Comparison of ENCODE assay signal across 15 cellular contexts in genomic region chr11:3155691-3156258, GRCh38. TPM values are rescaled to one million over a fixed set of nuclear protein-coding genes. Genes with fewer than 3 reads are reported as not detected.
DNase-seq lines count a peak whose midpoint lies in the region; ATAC-seq, FAIRE-seq and TF ChIP-seq lines count a peak whose summit lies in the region.
"Had no signal": no experiment of that assay in that cellular context is flagged by ENCODE, and none has a peak within 500 bp of the region (broad histone marks: within the 10 kb centered on the region; RNA-seq: fewer than 3 reads in every experiment).

No MANE protein-coding gene starts in this region.

- TF ChIP-seq CTCF in astrocyte (IDR thresholded peaks at IDR 0.05; ENCODE audit: insufficient read depth, low read depth, low read length) (no peak), hepatocyte (IDR thresholded peaks at IDR 0.05; ENCODE audit: poor library complexity) (no peak), gastrocnemius medialis (IDR thresholded peaks at IDR 0.05 in 4 of 5, conservative IDR thresholded peaks at IDR 0.05 in 1 of 5) (no peak)

- H3K9ac ChIP-seq in BLaER1 (no peak overlapping the region), astrocyte (ENCODE audit: low read length) (no peak overlapping the region)

- H4K20me1 ChIP-seq in BLaER1, result peaks cover 97% of the 10 kb centered on the region
- H4K20me1 ChIP-seq in astrocyte (ENCODE audit: insufficient read depth, low read length), result peaks cover 89% of the 10 kb centered on the region
- H4K20me1 ChIP-seq in hepatocyte (ENCODE audit: insufficient read depth, poor library complexity, severe bottlenecking), result peaks cover 9% of the 10 kb centered on the region

- no peak for TF ChIP-seq POLR2A in gastrocnemius medialis (IDR thresholded peaks at IDR 0.05)

- H3K4me1 Mint-ChIP-seq in astrocyte (ENCODE audit: low read depth, unreplicated experiment), result peaks cover 43% of the 10 kb centered on the region

- H3K36me3 ChIP-seq in BLaER1, result peaks cover 3% of the 10 kb centered on the region; the same call in 1 of the 2 replicates
- no peaks in the 10 kb centered on the region for H3K36me3 ChIP-seq in astrocyte (ENCODE audit: insufficient read depth, low read length)
- H3K36me3 ChIP-seq in hepatocyte (replicated peaks; ENCODE audit: insufficient read depth, low read depth), result no peaks in the 10 kb centered on the region
- H3K36me3 ChIP-seq in gastrocnemius medialis, result no peaks in the 10 kb centered on the region
- H3K36me3 ChIP-seq: WERI-Rb-1 had no signal

- 55% methylated on average over 16 of the region's 16 CpGs for WGBS in hepatocyte (ENCODE audit: low lambda C conversion rate, missing lambda C conversion rate)

- intact Hi-C loops in gastrocnemius medialis (cut with DNase I; ENCODE audit: low total_unique reads), result no loop called here

- in situ Hi-C loops in gastrocnemius medialis (cut with MboI; ENCODE audit: low sequenced_read_pairs in 4 of 4), result no loop called here

- H3K27me3 ChIP-seq in BLaER1, result no peaks in the 10 kb centered on the region
- H3K27me3 ChIP-seq in astrocyte (ENCODE audit: insufficient read depth, low read length), result no peaks in the 10 kb centered on the region
- H3K27me3 ChIP-seq in hepatocyte, result peaks cover 11% of the 10 kb centered on the region
- no peaks in the 10 kb centered on the region for H3K27me3 ChIP-seq in gastrocnemius medialis

- H3K4me3 ChIP-seq in BLaER1 (no peak overlapping the region), astrocyte (ENCODE audit: insufficient read depth, low read depth, low read length) (no peak overlapping the region), hepatocyte (no peak overlapping the region), gastrocnemius medialis (peak overlapping the region in 1 of 4 donors; percentile 18)

- FAIRE-seq in astrocyte (lab: Jason Lieb, UNC), result no peak
- FAIRE-seq: endothelial cell of umbilical vein, GM12892 had no signal

- H3K4me3 Mint-ChIP-seq in astrocyte (ENCODE audit: unreplicated experiment), result no peak overlapping the region

- H3K9me3 ChIP-seq in BLaER1, result no peaks in the 10 kb centered on the region
- no peaks in the 10 kb centered on the region for H3K9me3 ChIP-seq in astrocyte (ENCODE audit: insufficient read depth, low read depth, low read length)
- H3K9me3 ChIP-seq in hepatocyte (ENCODE audit: low read depth), result no peaks in the 10 kb centered on the region
- H3K9me3 ChIP-seq in gastrocnemius medialis, result no peaks in the 10 kb centered on the region

- H2AFZ ChIP-seq in astrocyte (ENCODE audit: low read depth, low read length) (no peak overlapping the region), hepatocyte (no peak overlapping the region)

- no peaks in the 10 kb centered on the region for H3K27me3 Mint-ChIP-seq in astrocyte (ENCODE audit: low read depth, unreplicated experiment)

- peak overlapping the region; percentile 95 for H3K4me2 ChIP-seq in BLaER1
- peak overlapping the region; percentile 13 for H3K4me2 ChIP-seq in astrocyte (ENCODE audit: low read length)
- H3K4me2 ChIP-seq in hepatocyte, result peak overlapping the region; percentile 65

- H3K79me2 ChIP-seq in astrocyte (ENCODE audit: insufficient read depth, low read length) (peaks cover 92% of the 10 kb centered on the region), hepatocyte (peaks cover 32% of the 10 kb centered on the region)

- H3K27ac ChIP-seq in BLaER1, result peak overlapping the region; percentile 35
- H3K27ac ChIP-seq in astrocyte (ENCODE audit: low read depth, low read length), result no peak overlapping the region
- peak overlapping the region; percentile 52 for H3K27ac ChIP-seq in hepatocyte
- peak overlapping the region; percentile 55 to 71 (median 59) for H3K27ac ChIP-seq in gastrocnemius medialis
- H3K27ac ChIP-seq: WERI-Rb-1 had no signal

- H3K4me1 ChIP-seq in BLaER1, result peaks cover 98% of the 10 kb centered on the region
- peaks cover 48% of the 10 kb centered on the region for H3K4me1 ChIP-seq in astrocyte (ENCODE audit: insufficient read depth, low read length)
- peaks cover 47% of the 10 kb centered on the region for H3K4me1 ChIP-seq in hepatocyte (ENCODE audit: insufficient read depth)
- H3K4me1 ChIP-seq in gastrocnemius medialis, result peaks cover 44 to 61% of the 10 kb centered on the region in 2 donors

- no peak overlapping the region for H3K27ac Mint-ChIP-seq in astrocyte (ENCODE audit: unreplicated experiment)

- no peaks in the 10 kb centered on the region for H3K9me2 ChIP-seq in hepatocyte (replicated peaks; ENCODE audit: insufficient read depth)

- H3K9me3 Mint-ChIP-seq in astrocyte (ENCODE audit: unreplicated experiment), result no peaks in the 10 kb centered on the region

- ATAC-seq in gastrocnemius medialis (no peak), GM21515 (IDR thresholded peaks at IDR 0.05; ENCODE audit: unreplicated experiment) (no peak)

- DNase-seq in astrocyte (ENCODE audit: low read depth), result no peak
- no peak for DNase-seq in hepatocyte (ENCODE audit: low spot score)
- no peak for DNase-seq in gastrocnemius medialis
- DNase-seq in NCI-H510A (lab: John Stamatoyannopoulos, UW), result no peak
- DNase-seq in dermis blood vessel endothelial cell, result no peak
- DNase-seq in T-helper 1 cell, result no peak
- DNase-seq: activated effector memory CD4-positive, alpha-beta T cell treated with Interleukin-2 at 50 U/mL for 16 hours; midbrain; NCI-H1417 treated with DMSO at 0.1 percent for 48 hours; OCI-M1; WERI-Rb-1 had no signal

- H3K36me3 Mint-ChIP-seq in astrocyte (ENCODE audit: low read depth, unreplicated experiment), result peaks cover 15% of the 10 kb centered on the region

RNA-seq across cellular contexts. Expression of gene OSBPL5, which starts 9.3 kb away (rescaled TPM):
- total RNA-seq in astrocyte, result 29.0 and 34.2 TPM in 2 replicates
- total RNA-seq in hepatocyte, result 8.7 and 9.0 TPM in 2 replicates
- 9.8 and 12.5 TPM in 2 replicates for polyA plus RNA-seq in hepatocyte
- total RNA-seq in gastrocnemius medialis, result 10 to 100 TPM in 3 of 4 donors, 1 to 10 TPM in 1; 9.2 to 18.5 (median 14.0) TPM
- total RNA-seq in dermis blood vessel endothelial cell, result 74.9 and 110 TPM in 2 replicates

Comparison
In these comparisons a context has a peak if more than half of its experiments do, and no peak if none do; other contexts are left out.
1. H3K4me2 ChIP-seq: peak in every context shown above with its lines; median percentile 95 in BLaER1; 65 in hepatocyte; 13 in astrocyte.